In genomic region chr5:93582677-93583524, GRCh38 we compare ENCODE assay signal across 1 cellular context.
A peak's percentile ranks its signal among the peaks of the same experiment; 100 is the strongest.
TF ChIP-seq lines count a peak whose summit lies in the region.

NR2F1 (plus strand) TSS chr5:93583222; CDS start chr5:93585024, 1,802 bp downstream.

TF ChIP-seq in HepG2, 621 proteins besides CTCF, POLR2A, EP300 and RAD21 (continued from another document and continues in another):
- TF ChIP-seq PBX2 (CRISPR knock-in tag; IDR thresholded peaks at IDR 0.05) = peak; percentile 41; the same call in 1 of the 2 replicates
- TF ChIP-seq JDP2 (CRISPR knock-in tag; IDR thresholded peaks at IDR 0.05; ENCODE audit: borderline replicate concordance) = no peak
- TF ChIP-seq ZNF644 (CRISPR knock-in tag; IDR thresholded peaks at IDR 0.05; ENCODE audit: low read depth) = no peak
- TF ChIP-seq ZNF563 (CRISPR knock-in tag; IDR thresholded peaks at IDR 0.05) = no peak
- no peak for TF ChIP-seq NFAT5 (CRISPR knock-in tag; IDR thresholded peaks at IDR 0.05)
- no peak for TF ChIP-seq KLF13 (CRISPR knock-in tag; IDR thresholded peaks at IDR 0.05)
- TF ChIP-seq ZNF280B (CRISPR knock-in tag; IDR thresholded peaks at IDR 0.05; ENCODE audit: borderline replicate concordance) = no peak
- no peak for TF ChIP-seq ONECUT2 (CRISPR knock-in tag; IDR thresholded peaks at IDR 0.05)
- no peak for TF ChIP-seq SMAD1 (CRISPR knock-in tag; IDR thresholded peaks at IDR 0.05; ENCODE audit: borderline replicate concordance, low read depth)
- no peak for TF ChIP-seq ZKSCAN8 (CRISPR knock-in tag; IDR thresholded peaks at IDR 0.05; ENCODE audit: borderline replicate concordance)
- TF ChIP-seq MXI1 (IDR thresholded peaks at IDR 0.05; ENCODE audit: borderline replicate concordance, low read depth, low read length) = peak; percentile 65; the same call in 2 of the 3 replicates
- TF ChIP-seq SPEN (CRISPR knock-in tag; IDR thresholded peaks at IDR 0.05; ENCODE audit: low read depth) = peak; percentile 70
- peak; percentile 87 for TF ChIP-seq ZNF878 (CRISPR knock-in tag; IDR thresholded peaks at IDR 0.05)
- TF ChIP-seq JARID2 (CRISPR knock-in tag; IDR thresholded peaks at IDR 0.05; ENCODE audit: insufficient replicate concordance) = no peak
- TF ChIP-seq, protein P1, sequence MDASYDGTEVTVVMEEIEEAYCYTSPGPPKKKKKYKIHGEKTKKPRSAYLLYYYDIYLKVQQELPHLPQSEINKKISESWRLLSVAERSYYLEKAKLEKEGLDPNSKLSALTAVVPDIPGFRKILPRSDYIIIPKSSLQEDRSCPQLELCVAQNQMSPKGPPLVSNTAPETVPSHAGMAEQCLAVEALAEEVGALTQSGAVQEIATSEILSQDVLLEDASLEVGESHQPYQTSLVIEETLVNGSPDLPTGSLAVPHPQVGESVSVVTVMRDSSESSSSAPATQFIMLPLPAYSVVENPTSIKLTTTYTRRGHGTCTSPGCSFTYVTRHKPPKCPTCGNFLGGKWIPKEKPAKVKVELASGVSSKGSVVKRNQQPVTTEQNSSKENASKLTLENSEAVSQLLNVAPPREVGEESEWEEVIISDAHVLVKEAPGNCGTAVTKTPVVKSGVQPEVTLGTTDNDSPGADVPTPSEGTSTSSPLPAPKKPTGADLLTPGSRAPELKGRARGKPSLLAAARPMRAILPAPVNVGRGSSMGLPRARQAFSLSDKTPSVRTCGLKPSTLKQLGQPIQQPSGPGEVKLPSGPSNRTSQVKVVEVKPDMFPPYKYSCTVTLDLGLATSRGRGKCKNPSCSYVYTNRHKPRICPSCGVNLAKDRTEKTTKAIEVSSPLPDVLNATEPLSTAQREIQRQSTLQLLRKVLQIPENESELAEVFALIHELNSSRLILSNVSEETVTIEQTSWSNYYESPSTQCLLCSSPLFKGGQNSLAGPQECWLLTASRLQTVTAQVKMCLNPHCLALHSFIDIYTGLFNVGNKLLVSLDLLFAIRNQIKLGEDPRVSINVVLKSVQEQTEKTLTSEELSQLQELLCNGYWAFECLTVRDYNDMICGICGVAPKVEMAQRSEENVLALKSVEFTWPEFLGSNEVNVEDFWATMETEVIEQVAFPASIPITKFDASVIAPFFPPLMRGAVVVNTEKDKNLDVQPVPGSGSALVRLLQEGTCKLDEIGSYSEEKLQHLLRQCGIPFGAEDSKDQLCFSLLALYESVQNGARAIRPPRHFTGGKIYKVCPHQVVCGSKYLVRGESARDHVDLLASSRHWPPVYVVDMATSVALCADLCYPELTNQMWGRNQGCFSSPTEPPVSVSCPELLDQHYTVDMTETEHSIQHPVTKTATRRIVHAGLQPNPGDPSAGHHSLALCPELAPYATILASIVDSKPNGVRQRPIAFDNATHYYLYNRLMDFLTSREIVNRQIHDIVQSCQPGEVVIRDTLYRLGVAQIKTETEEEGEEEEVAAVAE (CRISPR knock-in tag; IDR thresholded peaks at IDR 0.05; ENCODE audit: borderline replicate concordance) = peak; percentile 71; the same call in 1 of the 2 replicates
- TF ChIP-seq PREB (CRISPR knock-in tag; IDR thresholded peaks at IDR 0.05) = no peak
- TF ChIP-seq ZNF567 (CRISPR knock-in tag; IDR thresholded peaks at IDR 0.05; ENCODE audit: borderline replicate concordance) = no peak
- TF ChIP-seq SOX13 (IDR thresholded peaks at IDR 0.05) = no peak; the same call in 1 of the 2 replicates
- peak in 1 of 2 experiments; percentile 61; a peak in 2 of 4 replicates for TF ChIP-seq SOX13 (CRISPR knock-in tag; conservative IDR thresholded peaks at IDR 0.05 in 1 of 2, IDR thresholded peaks at IDR 0.05 in 1 of 2)
- TF ChIP-seq FOXO4 (CRISPR knock-in tag; conservative IDR thresholded peaks at IDR 0.05) = no peak
- TF ChIP-seq ZFY (CRISPR knock-in tag; IDR thresholded peaks at IDR 0.05) = no peak
- no peak for TF ChIP-seq NRL (CRISPR knock-in tag; IDR thresholded peaks at IDR 0.05; ENCODE audit: borderline replicate concordance)
- peak; percentile 42 for TF ChIP-seq FOSL2 (CRISPR knock-in tag; IDR thresholded peaks at IDR 0.05)
- TF ChIP-seq ZNF430 (CRISPR knock-in tag; IDR thresholded peaks at IDR 0.05) = peak; percentile 87
- no peak for TF ChIP-seq ZNF768 (CRISPR knock-in tag; IDR thresholded peaks at IDR 0.05)
- TF ChIP-seq, protein P2, sequence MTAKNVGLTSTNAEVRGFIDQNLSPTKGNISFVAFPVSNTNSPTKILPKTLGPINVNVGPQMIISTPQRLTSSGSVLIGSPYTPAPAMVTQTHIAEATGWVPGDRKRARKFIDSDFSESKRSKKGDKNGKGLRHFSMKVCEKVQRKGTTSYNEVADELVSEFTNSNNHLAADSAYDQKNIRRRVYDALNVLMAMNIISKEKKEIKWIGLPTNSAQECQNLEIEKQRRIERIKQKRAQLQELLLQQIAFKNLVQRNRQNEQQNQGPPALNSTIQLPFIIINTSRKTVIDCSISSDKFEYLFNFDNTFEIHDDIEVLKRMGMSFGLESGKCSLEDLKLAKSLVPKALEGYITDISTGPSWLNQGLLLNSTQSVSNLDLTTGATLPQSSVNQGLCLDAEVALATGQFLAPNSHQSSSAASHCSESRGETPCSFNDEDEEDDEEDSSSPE (CRISPR knock-in tag; IDR thresholded peaks at IDR 0.05) = no peak
- TF ChIP-seq ZNF512 (CRISPR knock-in tag; IDR thresholded peaks at IDR 0.05) = 0 out of 2 replicates have a peak, but pooled peaks have one; percentile 56
- TF ChIP-seq ZNF350 (CRISPR knock-in tag; IDR thresholded peaks at IDR 0.05; ENCODE audit: borderline replicate concordance, low read depth) = peak; percentile 75
- no peak for TF ChIP-seq ZNF550 (CRISPR knock-in tag; IDR thresholded peaks at IDR 0.05; ENCODE audit: borderline replicate concordance)
- TF ChIP-seq ZFP62 (CRISPR knock-in tag; IDR thresholded peaks at IDR 0.05) = no peak
- TF ChIP-seq, protein P3, sequence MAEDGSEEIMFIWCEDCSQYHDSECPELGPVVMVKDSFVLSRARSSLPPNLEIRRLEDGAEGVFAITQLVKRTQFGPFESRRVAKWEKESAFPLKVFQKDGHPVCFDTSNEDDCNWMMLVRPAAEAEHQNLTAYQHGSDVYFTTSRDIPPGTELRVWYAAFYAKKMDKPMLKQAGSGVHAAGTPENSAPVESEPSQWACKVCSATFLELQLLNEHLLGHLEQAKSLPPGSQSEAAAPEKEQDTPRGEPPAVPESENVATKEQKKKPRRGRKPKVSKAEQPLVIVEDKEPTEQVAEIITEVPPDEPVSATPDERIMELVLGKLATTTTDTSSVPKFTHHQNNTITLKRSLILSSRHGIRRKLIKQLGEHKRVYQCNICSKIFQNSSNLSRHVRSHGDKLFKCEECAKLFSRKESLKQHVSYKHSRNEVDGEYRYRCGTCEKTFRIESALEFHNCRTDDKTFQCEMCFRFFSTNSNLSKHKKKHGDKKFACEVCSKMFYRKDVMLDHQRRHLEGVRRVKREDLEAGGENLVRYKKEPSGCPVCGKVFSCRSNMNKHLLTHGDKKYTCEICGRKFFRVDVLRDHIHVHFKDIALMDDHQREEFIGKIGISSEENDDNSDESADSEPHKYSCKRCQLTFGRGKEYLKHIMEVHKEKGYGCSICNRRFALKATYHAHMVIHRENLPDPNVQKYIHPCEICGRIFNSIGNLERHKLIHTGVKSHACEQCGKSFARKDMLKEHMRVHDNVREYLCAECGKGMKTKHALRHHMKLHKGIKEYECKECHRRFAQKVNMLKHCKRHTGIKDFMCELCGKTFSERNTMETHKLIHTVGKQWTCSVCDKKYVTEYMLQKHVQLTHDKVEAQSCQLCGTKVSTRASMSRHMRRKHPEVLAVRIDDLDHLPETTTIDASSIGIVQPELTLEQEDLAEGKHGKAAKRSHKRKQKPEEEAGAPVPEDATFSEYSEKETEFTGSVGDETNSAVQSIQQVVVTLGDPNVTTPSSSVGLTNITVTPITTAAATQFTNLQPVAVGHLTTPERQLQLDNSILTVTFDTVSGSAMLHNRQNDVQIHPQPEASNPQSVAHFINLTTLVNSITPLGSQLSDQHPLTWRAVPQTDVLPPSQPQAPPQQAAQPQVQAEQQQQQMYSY (CRISPR knock-in tag; IDR thresholded peaks at IDR 0.05) = no peak
